Comparison of ENCODE assay signal across 8 cellular contexts in the genomic region with DNA sequence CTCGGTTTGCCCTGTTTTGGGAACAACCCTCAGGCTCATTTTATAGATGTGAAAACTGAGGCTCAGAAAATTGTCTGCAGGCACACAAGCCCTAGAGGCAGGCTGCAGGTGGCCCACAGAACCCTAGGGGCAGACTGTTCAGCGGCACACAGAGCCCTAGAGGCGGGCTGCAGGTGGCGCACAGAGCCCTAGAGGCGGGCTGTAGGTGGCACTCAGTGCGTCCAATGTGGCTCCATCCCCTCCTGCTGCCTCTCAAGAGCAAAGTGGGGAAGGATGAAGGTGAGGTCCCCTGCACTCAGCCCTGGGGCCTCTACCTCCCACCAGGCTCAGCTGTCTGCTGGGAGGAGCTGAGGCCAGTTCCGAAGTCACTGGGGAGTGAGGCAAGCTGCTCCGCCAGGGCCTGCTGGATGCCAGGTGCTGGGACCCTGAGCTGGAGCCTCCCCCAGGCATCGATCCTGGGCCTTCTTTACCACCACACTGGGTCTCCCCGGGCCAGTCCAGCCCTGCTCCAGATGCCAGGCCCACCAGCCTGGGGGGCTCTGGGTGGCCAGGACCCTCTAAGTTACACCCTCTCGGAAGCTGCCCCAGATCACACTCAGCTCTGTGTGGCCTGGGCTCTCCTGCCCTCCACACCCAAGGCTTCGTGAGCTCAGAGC. TPM values are rescaled to one million over a fixed set of nuclear protein-coding genes. Genes with fewer than 3 reads are reported as not detected.
DNase-seq lines count a peak whose midpoint lies in the region; ATAC-seq and TF ChIP-seq lines count a peak whose summit lies in the region.

No MANE protein-coding gene starts in this region.

- no peak overlapping the region for H3K4me3 ChIP-seq in endodermal cell (ENCODE audit: low read length)

- 78 to 88% methylated on average over 8 to 12 of the region's 12 CpGs for WGBS in endodermal cell (ENCODE audit: insufficient coverage in 1 of 2, insufficient read length in 1 of 2), 2 experiments

- no peaks in the 10 kb centered on the region for H3K9me3 ChIP-seq in endodermal cell (ENCODE audit: control insufficient read depth, low read length)

- no peaks in the 10 kb centered on the region for H3K4me1 ChIP-seq in endodermal cell (ENCODE audit: control insufficient read depth, insufficient read depth, low read length)

- no peaks in the 10 kb centered on the region for H3K36me3 Mint-ChIP-seq in activated T-helper 1 cell treated with anti-CD3 and anti-CD28 coated beads, Interleukin-12 subunit alpha, Interleukin-12 subunit beta, Interleukin-2, Interleukin-4 antibody, amounts not matched to agents 30 ng/mL and 10 ng/mL and 1 ng/mL, durations not matched to agents 14 hours and 24 hours and 36 hours (ENCODE audit: low read depth)
- H3K36me3 Mint-ChIP-seq in endodermal cell (ENCODE audit: low read depth): no peaks in the 10 kb centered on the region
- peaks cover 0 to 3% of the 10 kb centered on the region in 2 donors for H3K36me3 Mint-ChIP-seq in stimulated activated naive B cell treated with anti-CD40 and anti-IgM and Interleukin-4, amounts not matched to agents 10 μg/mL and 1 μg/mL and 100 μg/mL, for 72 hours

- ATAC-seq in stimulated activated naive B cell treated with anti-CD40 and anti-IgM and Interleukin-4, amounts not matched to agents 10 μg/mL and 1 μg/mL and 100 μg/mL, for 72 hours (replicated peaks): peak; percentile 88 to 90

- no peak overlapping the region for H3K9ac ChIP-seq in endodermal cell (ENCODE audit: extremely low read depth, low read length, poor library complexity, severe bottlenecking)

- peaks cover 8% of the 10 kb centered on the region for H3K27me3 Mint-ChIP-seq in activated T-helper 1 cell treated with anti-CD3 and anti-CD28 coated beads, Interleukin-12 subunit alpha, Interleukin-12 subunit beta, Interleukin-2, Interleukin-4 antibody, amounts not matched to agents 30 ng/mL and 10 ng/mL and 1 ng/mL, durations not matched to agents 14 hours and 24 hours and 36 hours (ENCODE audit: insufficient read depth)
- peaks cover 5% of the 10 kb centered on the region for H3K27me3 Mint-ChIP-seq in endodermal cell (ENCODE audit: insufficient read depth)
- no peaks in the 10 kb centered on the region for H3K27me3 Mint-ChIP-seq in stimulated activated naive B cell treated with anti-CD40 and anti-IgM and Interleukin-4, amounts not matched to agents 10 μg/mL and 1 μg/mL and 100 μg/mL, for 72 hours

- no peaks in the 10 kb centered on the region for H3K36me3 ChIP-seq in endodermal cell (ENCODE audit: control insufficient read depth, insufficient read depth, low read length)

- H3K27me3 ChIP-seq in endodermal cell (ENCODE audit: control insufficient read depth, insufficient read depth, low read length, poor library complexity, severe bottlenecking): no peaks in the 10 kb centered on the region

- DNase-seq in activated T-helper 1 cell treated with Interleukin-2 at 50 U/mL for 16 hours (ENCODE audit: low read depth) (peak; percentile 23), HT-29 (ENCODE audit: low spot score) (peak; percentile 86), T-helper 22 cell (ENCODE audit: low read depth) (peak; percentile 24), endodermal cell (peak; percentile 90), globus pallidus (ENCODE audit: low spot score) (no peak), NCI-H2196 treated with DMSO at 0.1 percent for 48 hours (lab: John Stamatoyannopoulos, UW; ENCODE audit: unreplicated experiment) (no peak)
- no peak for DNase-seq in activated T-helper 1 cell treated with anti-CD3 and anti-CD28 coated beads, Interleukin-12 subunit alpha, Interleukin-12 subunit beta, Interleukin-2, Interleukin-4 antibody, amounts not matched to agents 30 ng/mL and 10 ng/mL and 1 ng/mL, durations not matched to agents 14 hours and 24 hours and 36 hours (ENCODE audit: low spot score)
- peak; percentile 68 for DNase-seq in stimulated activated naive B cell treated with anti-CD40 and anti-IgM and Interleukin-4, amounts not matched to agents 10 μg/mL and 1 μg/mL and 100 μg/mL, for 72 hours

- H3K4me3 Mint-ChIP-seq in activated T-helper 1 cell treated with anti-CD3 and anti-CD28 coated beads, Interleukin-12 subunit alpha, Interleukin-12 subunit beta, Interleukin-2, Interleukin-4 antibody, amounts not matched to agents 30 ng/mL and 10 ng/mL and 1 ng/mL, durations not matched to agents 14 hours and 24 hours and 36 hours: no peak overlapping the region
- no peak overlapping the region for H3K4me3 Mint-ChIP-seq in endodermal cell
- H3K4me3 Mint-ChIP-seq in stimulated activated naive B cell treated with anti-CD40 and anti-IgM and Interleukin-4, amounts not matched to agents 10 μg/mL and 1 μg/mL and 100 μg/mL, for 72 hours: no peak overlapping the region

- H3K4me1 Mint-ChIP-seq in activated T-helper 1 cell treated with anti-CD3 and anti-CD28 coated beads, Interleukin-12 subunit alpha, Interleukin-12 subunit beta, Interleukin-2, Interleukin-4 antibody, amounts not matched to agents 30 ng/mL and 10 ng/mL and 1 ng/mL, durations not matched to agents 14 hours and 24 hours and 36 hours (ENCODE audit: low read depth): peaks cover 22% of the 10 kb centered on the region
- peaks cover 6% of the 10 kb centered on the region for H3K4me1 Mint-ChIP-seq in endodermal cell
- peaks cover 51 to 68% of the 10 kb centered on the region in 2 donors for H3K4me1 Mint-ChIP-seq in stimulated activated naive B cell treated with anti-CD40 and anti-IgM and Interleukin-4, amounts not matched to agents 10 μg/mL and 1 μg/mL and 100 μg/mL, for 72 hours

- TF ChIP-seq CTCF in endodermal cell (conservative IDR thresholded peaks at IDR 0.05): peak; percentile 86

- intact Hi-C loops in activated T-helper 1 cell treated with anti-CD3 and anti-CD28 coated beads, Interleukin-12 subunit alpha, Interleukin-12 subunit beta, Interleukin-2, Interleukin-4 antibody, amounts not matched to agents 30 ng/mL and 10 ng/mL and 1 ng/mL, durations not matched to agents 14 hours and 24 hours and 36 hours (cut with micrococcal nuclease): no loop called here

- no peaks in the 10 kb centered on the region for H3K9me3 Mint-ChIP-seq in activated T-helper 1 cell treated with anti-CD3 and anti-CD28 coated beads, Interleukin-12 subunit alpha, Interleukin-12 subunit beta, Interleukin-2, Interleukin-4 antibody, amounts not matched to agents 30 ng/mL and 10 ng/mL and 1 ng/mL, durations not matched to agents 14 hours and 24 hours and 36 hours
- peaks cover 5% of the 10 kb centered on the region for H3K9me3 Mint-ChIP-seq in endodermal cell
- H3K9me3 Mint-ChIP-seq in stimulated activated naive B cell treated with anti-CD40 and anti-IgM and Interleukin-4, amounts not matched to agents 10 μg/mL and 1 μg/mL and 100 μg/mL, for 72 hours: no peaks in the 10 kb centered on the region

- H3K27ac ChIP-seq in endodermal cell (ENCODE audit: low read depth, low read length): no peak overlapping the region

- no peak overlapping the region for H3K27ac Mint-ChIP-seq in activated T-helper 1 cell treated with anti-CD3 and anti-CD28 coated beads, Interleukin-12 subunit alpha, Interleukin-12 subunit beta, Interleukin-2, Interleukin-4 antibody, amounts not matched to agents 30 ng/mL and 10 ng/mL and 1 ng/mL, durations not matched to agents 14 hours and 24 hours and 36 hours
- H3K27ac Mint-ChIP-seq in endodermal cell: no peak overlapping the region
- peak overlapping the region; percentile 80 for H3K27ac Mint-ChIP-seq in stimulated activated naive B cell treated with anti-CD40 and anti-IgM and Interleukin-4, amounts not matched to agents 10 μg/mL and 1 μg/mL and 100 μg/mL, for 72 hours

RNA-seq across cellular contexts. Expression of a gene that starts 2.3 kb away (rescaled TPM):
- 0.32 TPM in 1 of 2 replicates, not detected in the other for total RNA-seq in activated T-helper 1 cell treated with anti-CD3 and anti-CD28 coated beads, Interleukin-12 subunit alpha, Interleukin-12 subunit beta, Interleukin-2, Interleukin-4 antibody, amounts not matched to agents 30 ng/mL and 10 ng/mL and 1 ng/mL, durations not matched to agents 14 hours and 24 hours and 36 hours
- 2.0 and 7.3 TPM in 2 replicates for total RNA-seq in HT-29 (2014; rRNA removed; shearing (Covaris generic))
- total RNA-seq in endodermal cell: under 1 TPM; 0.20 to 0.71 TPM
- polyA plus RNA-seq in endodermal cell (2013, experiment 1 of 2): not detected
- polyA plus RNA-seq in endodermal cell (2013, experiment 2 of 2): not detected

RNA-seq across cellular contexts. Expression of a gene that starts 8.7 kb away (rescaled TPM):
- not detected in 2 replicates for total RNA-seq in activated T-helper 1 cell treated with anti-CD3 and anti-CD28 coated beads, Interleukin-12 subunit alpha, Interleukin-12 subunit beta, Interleukin-2, Interleukin-4 antibody, amounts not matched to agents 30 ng/mL and 10 ng/mL and 1 ng/mL, durations not matched to agents 14 hours and 24 hours and 36 hours
- total RNA-seq in HT-29 (2014; rRNA removed; shearing (Covaris generic)): 2.2 and 5.4 TPM in 2 replicates
- total RNA-seq in endodermal cell: not detected
- polyA plus RNA-seq in endodermal cell (2013, experiment 1 of 2): 1.7 TPM
- polyA plus RNA-seq in endodermal cell (2013, experiment 2 of 2): 1.7 TPM

RNA-seq across cellular contexts. Expression of a gene that starts 18.5 kb away (rescaled TPM):
- 18.5 and 19.9 TPM in 2 replicates for total RNA-seq in activated T-helper 1 cell treated with anti-CD3 and anti-CD28 coated beads, Interleukin-12 subunit alpha, Interleukin-12 subunit beta, Interleukin-2, Interleukin-4 antibody, amounts not matched to agents 30 ng/mL and 10 ng/mL and 1 ng/mL, durations not matched to agents 14 hours and 24 hours and 36 hours
- 60.0 and 72.9 TPM in 2 replicates for total RNA-seq in HT-29 (2014; rRNA removed; shearing (Covaris generic))
- total RNA-seq in endodermal cell: 10 to 100 TPM in 1 of 2 donors, 1 to 10 TPM in 1; 9.5 to 13.1 TPM
- polyA plus RNA-seq in endodermal cell (2013, experiment 1 of 2): 13.6 TPM
- 13.4 TPM for polyA plus RNA-seq in endodermal cell (2013, experiment 2 of 2)

RNA-seq across cellular contexts. Expression of a gene that starts 26.2 kb away (rescaled TPM):
- not detected in 2 replicates for total RNA-seq in activated T-helper 1 cell treated with anti-CD3 and anti-CD28 coated beads, Interleukin-12 subunit alpha, Interleukin-12 subunit beta, Interleukin-2, Interleukin-4 antibody, amounts not matched to agents 30 ng/mL and 10 ng/mL and 1 ng/mL, durations not matched to agents 14 hours and 24 hours and 36 hours
- total RNA-seq in HT-29 (2014; rRNA removed; shearing (Covaris generic)): 1.1 TPM in 1 of 2 replicates, not detected in the other
- not detected for total RNA-seq in endodermal cell
- not detected for polyA plus RNA-seq in endodermal cell (2013, experiment 1 of 2)
- polyA plus RNA-seq in endodermal cell (2013, experiment 2 of 2): not detected

RNA-seq across cellular contexts. Expression of a gene that starts 41.5 kb away (rescaled TPM):
- 289 and 303 TPM in 2 replicates for total RNA-seq in activated T-helper 1 cell treated with anti-CD3 and anti-CD28 coated beads, Interleukin-12 subunit alpha, Interleukin-12 subunit beta, Interleukin-2, Interleukin-4 antibody, amounts not matched to agents 30 ng/mL and 10 ng/mL and 1 ng/mL, durations not matched to agents 14 hours and 24 hours and 36 hours
- total RNA-seq in HT-29 (2014; rRNA removed; shearing (Covaris generic)): 384 and 431 TPM in 2 replicates
- 100 to 1,000 TPM; 135 to 160 TPM for total RNA-seq in endodermal cell
- polyA plus RNA-seq in endodermal cell (2013, experiment 1 of 2): 138 TPM
- polyA plus RNA-seq in endodermal cell (2013, experiment 2 of 2): 109 TPM

Comparison
In these comparisons a context has a peak if more than half of its experiments do, and no peak if none do; other contexts are left out.
1. DNase-seq: peak in activated T-helper 1 cell treated with Interleukin-2 at 50 U/mL for 16 hours (single experiment), HT-29 (single experiment), T-helper 22 cell (single experiment), endodermal cell (single experiment) and stimulated activated naive B cell treated with anti-CD40 and anti-IgM and Interleukin-4, amounts not matched to agents 10 μg/mL and 1 μg/mL and 100 μg/mL, for 72 hours (single experiment); none in activated T-helper 1 cell treated with anti-CD3 and anti-CD28 coated beads, Interleukin-12 subunit alpha, Interleukin-12 subunit beta, Interleukin-2, Interleukin-4 antibody, amounts not matched to agents 30 ng/mL and 10 ng/mL and 1 ng/mL, durations not matched to agents 14 hours and 24 hours and 36 hours (single experiment), globus pallidus (single experiment) and NCI-H2196 treated with DMSO at 0.1 percent for 48 hours (single experiment).